In genomic region chr9:130921483-130921806, GRCh38 we compare ENCODE assay signal across 1 cellular context.
TF ChIP-seq lines count a peak whose summit lies in the region.

No MANE protein-coding gene starts in this region.

TF ChIP-seq in GM23338, 12 proteins besides CTCF, POLR2A, EP300 and RAD21 (continued from another document):
- TF ChIP-seq REST (IDR thresholded peaks at IDR 0.05; ENCODE audit: unreplicated experiment) (no peak), ZNF331 (CRISPR knock-in tag; IDR thresholded peaks at IDR 0.05; ENCODE audit: low read depth) (no peak), JUNB (IDR thresholded peaks at IDR 0.05; ENCODE audit: unreplicated experiment) (no peak)
